In the genomic region with DNA sequence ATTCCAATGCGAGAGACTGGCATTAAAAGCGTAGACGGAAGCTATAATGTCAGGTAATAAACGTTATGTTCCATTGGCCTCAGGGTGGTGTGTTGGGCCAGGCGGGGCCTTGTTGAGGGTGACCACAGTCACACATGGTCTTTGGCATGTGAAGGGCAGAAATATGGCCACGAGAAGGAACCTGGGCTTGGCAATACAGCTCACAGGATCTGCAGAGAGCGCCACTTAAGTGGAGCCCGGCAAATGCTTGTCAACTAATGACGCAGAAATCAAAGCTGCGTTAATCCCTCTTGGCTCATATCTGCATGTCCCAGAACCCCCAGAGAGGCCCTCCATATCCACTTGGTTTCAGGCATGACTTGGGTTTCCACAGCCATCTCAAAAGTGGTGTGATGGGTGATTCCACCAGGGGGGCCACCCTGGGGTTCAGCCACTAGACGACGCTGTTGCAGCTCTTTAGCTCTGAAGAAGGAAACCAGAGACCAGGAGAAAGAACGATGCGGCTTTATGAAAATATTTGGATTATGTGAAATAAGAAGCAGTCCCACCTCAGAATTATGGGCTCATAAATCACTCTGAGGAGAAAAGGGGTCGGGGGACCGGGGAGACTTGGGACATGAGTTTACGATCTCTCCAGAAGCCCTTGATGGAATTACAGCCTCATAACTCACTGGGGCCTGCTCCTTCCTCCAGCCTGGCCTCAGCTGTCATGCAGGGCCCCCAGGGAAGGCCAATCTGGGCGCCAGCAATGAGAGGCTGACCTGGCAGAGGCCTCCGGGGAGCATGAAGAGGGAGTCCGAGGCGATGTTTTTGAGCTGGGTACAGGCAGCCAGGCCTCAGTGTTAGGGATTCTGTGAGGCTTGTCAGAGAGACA, we compare ENCODE assay signal across 3 cellular contexts.
TF ChIP-seq lines count a peak whose summit lies in the region.

No MANE protein-coding gene starts in this region.

TF ChIP-seq in A549, 52 proteins besides CTCF, POLR2A, EP300 and RAD21:
- TF ChIP-seq RFX5 (IDR thresholded peaks at IDR 0.05) (no peak), HOXA7 (CRISPR knock-in tag; IDR thresholded peaks at IDR 0.05) (no peak), FOXS1 (CRISPR knock-in tag; IDR thresholded peaks at IDR 0.05) (no peak), HOXB5 (CRISPR knock-in tag; IDR thresholded peaks at IDR 0.05) (no peak)
- TF ChIP-seq, protein P1, sequence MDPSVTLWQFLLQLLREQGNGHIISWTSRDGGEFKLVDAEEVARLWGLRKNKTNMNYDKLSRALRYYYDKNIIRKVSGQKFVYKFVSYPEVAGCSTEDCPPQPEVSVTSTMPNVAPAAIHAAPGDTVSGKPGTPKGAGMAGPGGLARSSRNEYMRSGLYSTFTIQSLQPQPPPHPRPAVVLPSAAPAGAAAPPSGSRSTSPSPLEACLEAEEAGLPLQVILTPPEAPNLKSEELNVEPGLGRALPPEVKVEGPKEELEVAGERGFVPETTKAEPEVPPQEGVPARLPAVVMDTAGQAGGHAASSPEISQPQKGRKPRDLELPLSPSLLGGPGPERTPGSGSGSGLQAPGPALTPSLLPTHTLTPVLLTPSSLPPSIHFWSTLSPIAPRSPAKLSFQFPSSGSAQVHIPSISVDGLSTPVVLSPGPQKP (IDR thresholded peaks at IDR 0.05; ENCODE audit: low read depth, low read length), result no peak
- TF ChIP-seq, protein P2, sequence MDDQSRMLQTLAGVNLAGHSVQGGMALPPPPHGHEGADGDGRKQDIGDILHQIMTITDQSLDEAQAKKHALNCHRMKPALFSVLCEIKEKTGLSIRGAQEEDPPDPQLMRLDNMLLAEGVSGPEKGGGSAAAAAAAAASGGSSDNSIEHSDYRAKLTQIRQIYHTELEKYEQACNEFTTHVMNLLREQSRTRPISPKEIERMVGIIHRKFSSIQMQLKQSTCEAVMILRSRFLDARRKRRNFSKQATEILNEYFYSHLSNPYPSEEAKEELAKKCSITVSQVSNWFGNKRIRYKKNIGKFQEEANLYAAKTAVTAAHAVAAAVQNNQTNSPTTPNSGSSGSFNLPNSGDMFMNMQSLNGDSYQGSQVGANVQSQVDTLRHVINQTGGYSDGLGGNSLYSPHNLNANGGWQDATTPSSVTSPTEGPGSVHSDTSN (IDR thresholded peaks at IDR 0.05), result no peak
TF ChIP-seq in A549: peak in this region for 0.

TF ChIP-seq in HEK293T, 16 proteins besides CTCF, POLR2A, EP300 and RAD21:
- no peak for TF ChIP-seq LEF1 (IDR thresholded peaks at IDR 0.05; ENCODE audit: borderline replicate concordance)
- no peak for TF ChIP-seq FOXM1 (IDR thresholded peaks at IDR 0.05; ENCODE audit: borderline replicate concordance)
- TF ChIP-seq ARNT (IDR thresholded peaks at IDR 0.05), result no peak
- TF ChIP-seq, protein P3, sequence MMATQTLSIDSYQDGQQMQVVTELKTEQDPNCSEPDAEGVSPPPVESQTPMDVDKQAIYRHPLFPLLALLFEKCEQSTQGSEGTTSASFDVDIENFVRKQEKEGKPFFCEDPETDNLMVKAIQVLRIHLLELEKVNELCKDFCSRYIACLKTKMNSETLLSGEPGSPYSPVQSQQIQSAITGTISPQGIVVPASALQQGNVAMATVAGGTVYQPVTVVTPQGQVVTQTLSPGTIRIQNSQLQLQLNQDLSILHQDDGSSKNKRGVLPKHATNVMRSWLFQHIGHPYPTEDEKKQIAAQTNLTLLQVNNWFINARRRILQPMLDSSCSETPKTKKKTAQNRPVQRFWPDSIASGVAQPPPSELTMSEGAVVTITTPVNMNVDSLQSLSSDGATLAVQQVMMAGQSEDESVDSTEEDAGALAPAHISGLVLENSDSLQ (IDR thresholded peaks at IDR 0.05), result peak; percentile 94
- TF ChIP-seq ZNF384 (IDR thresholded peaks at IDR 0.05), result no peak
- TF ChIP-seq FOXA1 (IDR thresholded peaks at IDR 0.05), result no peak

TF ChIP-seq in K562, 482 proteins besides CTCF, POLR2A, EP300 and RAD21:
- TF ChIP-seq BHLHE40 (IDR thresholded peaks at IDR 0.05; ENCODE audit: low read length), result no peak
- TF ChIP-seq HDGF (IDR thresholded peaks at IDR 0.05), result no peak
- TF ChIP-seq SMC3 (conservative IDR thresholded peaks at IDR 0.05; ENCODE audit: insufficient read depth, low read depth, low read length), result 0 out of 2 replicates have a peak, but pooled peaks have one; percentile 11
- TF ChIP-seq, protein P4, sequence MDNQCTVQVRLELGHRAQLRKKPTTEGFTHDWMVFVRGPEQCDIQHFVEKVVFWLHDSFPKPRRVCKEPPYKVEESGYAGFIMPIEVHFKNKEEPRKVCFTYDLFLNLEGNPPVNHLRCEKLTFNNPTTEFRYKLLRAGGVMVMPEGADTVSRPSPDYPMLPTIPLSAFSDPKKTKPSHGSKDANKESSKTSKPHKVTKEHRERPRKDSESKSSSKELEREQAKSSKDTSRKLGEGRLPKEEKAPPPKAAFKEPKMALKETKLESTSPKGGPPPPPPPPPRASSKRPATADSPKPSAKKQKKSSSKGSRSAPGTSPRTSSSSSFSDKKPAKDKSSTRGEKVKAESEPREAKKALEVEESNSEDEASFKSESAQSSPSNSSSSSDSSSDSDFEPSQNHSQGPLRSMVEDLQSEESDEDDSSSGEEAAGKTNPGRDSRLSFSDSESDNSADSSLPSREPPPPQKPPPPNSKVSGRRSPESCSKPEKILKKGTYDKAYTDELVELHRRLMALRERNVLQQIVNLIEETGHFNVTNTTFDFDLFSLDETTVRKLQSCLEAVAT (IDR thresholded peaks at IDR 0.05), result no peak
- no peak for TF ChIP-seq JUNB (CRISPR knock-in tag; conservative IDR thresholded peaks at IDR 0.05)
- no peak for TF ChIP-seq ZNF696 (CRISPR knock-in tag; conservative IDR thresholded peaks at IDR 0.05)
